In genomic region chr5:174273325-174273724, GRCh38 we compare ENCODE assay signal across 16 cellular contexts.
DNase-seq lines count a peak whose midpoint lies in the region; ATAC-seq and TF ChIP-seq lines count a peak whose summit lies in the region.
"Had no signal": no experiment of that assay in that cellular context is flagged by ENCODE, and none has a peak within 500 bp of the region (broad histone marks: within the 10 kb centered on the region; RNA-seq: fewer than 3 reads in every experiment).

No MANE protein-coding gene starts in this region.

- intact Hi-C loops in posterior vena cava (cut with DNase I) (no loop called here), lower lobe of right lung (cut with DNase I) (no loop called here)

- no peak for TF ChIP-seq CTCF in lower lobe of right lung (IDR thresholded peaks at IDR 0.05)

- DNase-seq in posterior vena cava (ENCODE audit: low spot score) (no peak), activated gamma-delta T cell treated with Interleukin-2 at 50 U/mL for 16 hours (no peak), lower lobe of right lung (no peak)
- DNase-seq in activated CD4-positive, alpha-beta T cell treated with anti-CD3 and anti-CD28 coated beads, Interleukin-2, amount 50 U/mL, for 48 hours, result no peak
- DNase-seq: activated CD4-positive, CD25-positive, alpha-beta regulatory T cell treated with anti-CD3 and anti-CD28 coated beads, Interleukin-2, amount 50 U/mL, for 72 hours; activated naive CD4-positive, alpha-beta T cell; GDM1; naive B cell; NCI-H82; SK-N-SH; stimulated activated CD8-positive, alpha-beta memory T cell treated with anti-CD3 and anti-CD28 coated beads, Interleukin-4, amount 100 ng/mL, for 48 hours had no signal

- H3K4me1 ChIP-seq in lower lobe of right lung, result no peaks in the 10 kb centered on the region

- TF ChIP-seq POLR2A in GM18505 (IDR thresholded peaks at IDR 0.05; ENCODE audit: borderline replicate concordance, extremely low read depth, insufficient read depth, insufficient read length), result no peak

- ATAC-seq in GM18505 (IDR thresholded peaks at IDR 0.05; ENCODE audit: unreplicated experiment) (peak; percentile 90), GM19468 (IDR thresholded peaks at IDR 0.05; ENCODE audit: extremely low read depth, unreplicated experiment) (peak; percentile 94), HG02885 (IDR thresholded peaks at IDR 0.05; ENCODE audit: poor library complexity, unreplicated experiment) (peak; percentile 94), HG03521 (IDR thresholded peaks at IDR 0.05; ENCODE audit: unreplicated experiment) (peak; percentile 89), lower lobe of right lung (no peak)

- no peaks in the 10 kb centered on the region for H3K27me3 ChIP-seq in lower lobe of right lung (ENCODE audit: low read depth)

- no peak overlapping the region for H3K27ac ChIP-seq in lower lobe of right lung
- H3K27ac ChIP-seq: skin epidermis had no signal

- H3K4me3 ChIP-seq in lower lobe of right lung, result no peak overlapping the region
- H3K4me3 ChIP-seq: skin epidermis had no signal

- no peaks in the 10 kb centered on the region for H3K9me3 ChIP-seq in lower lobe of right lung
- H3K9me3 ChIP-seq: SK-N-SH had no signal

- H3K36me3 ChIP-seq in lower lobe of right lung, result no peaks in the 10 kb centered on the region

Comparison
In these comparisons a context has a peak if more than half of its experiments do, and no peak if none do; other contexts are left out.
1. ATAC-seq: peak in GM18505 (single experiment), GM19468 (single experiment), HG02885 (single experiment) and HG03521 (single experiment); none in lower lobe of right lung (0 of 2).